Comparison of ENCODE assay signal across 20 cellular contexts in genomic region chr1:91776068-91776794, GRCh38.
DNase-seq lines count a peak whose midpoint lies in the region; ATAC-seq and TF ChIP-seq lines count a peak whose summit lies in the region.
"Had no signal": no experiment of that assay in that cellular context is flagged by ENCODE, and none has a peak within 500 bp of the region (broad histone marks: within the 10 kb centered on the region; RNA-seq: fewer than 3 reads in every experiment).

No MANE protein-coding gene starts in this region.

- peaks cover 60 to 63% of the 10 kb centered on the region in 2 donors for H3K4me1 Mint-ChIP-seq in natural killer cell treated with Interleukin-12 subunit alpha and Interleukin-12 subunit beta and Interleukin-15 and Interleukin-18, amount 100 ng/mL, for 72 hours (ENCODE audit: low read depth in 2 of 2)

- H4K91ac ChIP-seq in trophoblast cell (ENCODE audit: low read depth, low read length) = no peak overlapping the region

- H3K9me3 Mint-ChIP-seq in natural killer cell treated with Interleukin-12 subunit alpha and Interleukin-12 subunit beta and Interleukin-15 and Interleukin-18, amount 100 ng/mL, for 72 hours = peaks cover 3% of the 10 kb centered on the region
- H3K9me3 Mint-ChIP-seq: H9 had no signal

- H3K79me2 ChIP-seq in trophoblast cell (ENCODE audit: control insufficient read depth, insufficient read depth, low read length, poor library complexity) = no peaks in the 10 kb centered on the region

- no CpG with 5 or more reads among the region's 3 CpGs for WGBS in trophoblast cell (ENCODE audit: extremely low coverage, insufficient coverage, insufficient read length)

- H3K27ac Mint-ChIP-seq in natural killer cell treated with Interleukin-12 subunit alpha and Interleukin-12 subunit beta and Interleukin-15 and Interleukin-18, amount 100 ng/mL, for 72 hours = peak overlapping the region; percentile 42 to 89
- H3K27ac Mint-ChIP-seq: H9 had no signal

- H3K4me3 ChIP-seq in trophoblast cell (ENCODE audit: low read depth, low read length) = no peak overlapping the region

- no peak overlapping the region for H4K12ac ChIP-seq in trophoblast cell (ENCODE audit: low read depth, low read length)

- no peak overlapping the region for H4K8ac ChIP-seq in trophoblast cell (ENCODE audit: low read depth, low read length)

- no peak overlapping the region for H3K27ac ChIP-seq in trophoblast cell (ENCODE audit: low read depth, low read length)
- H3K27ac ChIP-seq: 22Rv1, C4-2B, KMS-11 had no signal

- no peak overlapping the region for H3K4ac ChIP-seq in trophoblast cell (ENCODE audit: low read depth, low read length)

- H2AFZ ChIP-seq in trophoblast cell (ENCODE audit: insufficient read depth, low read length, poor library complexity) = no peak overlapping the region

- TF ChIP-seq CTCF in GM10248 (IDR thresholded peaks at IDR 0.05; ENCODE audit: control extremely low read depth, extremely low read depth, low read depth, missing control alignments) = no peak

- H3K36me3 Mint-ChIP-seq in natural killer cell treated with Interleukin-12 subunit alpha and Interleukin-12 subunit beta and Interleukin-15 and Interleukin-18, amount 100 ng/mL, for 72 hours = peaks cover 9% of the 10 kb centered on the region

- H2BK12ac ChIP-seq in trophoblast cell (ENCODE audit: low read length) = no peak overlapping the region

- H3K27me3 Mint-ChIP-seq in natural killer cell treated with Interleukin-12 subunit alpha and Interleukin-12 subunit beta and Interleukin-15 and Interleukin-18, amount 100 ng/mL, for 72 hours = no peaks in the 10 kb centered on the region

- H2BK120ac ChIP-seq in trophoblast cell (ENCODE audit: insufficient read depth, low read length, poor library complexity) = no peak overlapping the region

- H3K9ac ChIP-seq in trophoblast cell (ENCODE audit: low read length) = no peak overlapping the region
- H3K9ac ChIP-seq: KMS-11 had no signal

- H3K36me3 ChIP-seq in trophoblast cell (ENCODE audit: control insufficient read depth in 1 of 2, insufficient read depth in 2 of 2, low read length in 2 of 2) = no peaks in the 10 kb centered on the region

- no peaks in the 10 kb centered on the region for H3K79me1 ChIP-seq in trophoblast cell (ENCODE audit: low read length)

- no peaks in the 10 kb centered on the region for H3K4me1 ChIP-seq in trophoblast cell (ENCODE audit: control insufficient read depth in 1 of 2, insufficient read depth in 2 of 2, low read length in 2 of 2)

- no peak overlapping the region for H3K23ac ChIP-seq in trophoblast cell (ENCODE audit: low read length)

- H2BK5ac ChIP-seq in trophoblast cell (ENCODE audit: low read depth, low read length, poor library complexity) = no peak overlapping the region

- H3K18ac ChIP-seq in trophoblast cell (ENCODE audit: low read length) = no peak overlapping the region

- H3K14ac ChIP-seq in trophoblast cell (ENCODE audit: low read length) = no peak overlapping the region

- POLR2A ChIA-PET in GM10248 (lab: Yijun Ruan, JAX) = no interaction called here

- CTCF ChIA-PET in GM10248 (lab: Yijun Ruan, JAX) = interaction anchor here (0.7 to 1.3 kb wide), 8 partner anchors 9 to 497 kb away, joined by 3 to 4 read pairs (median 4); no protein-coding TSS in a partner anchor

- H3K9me3 ChIP-seq in trophoblast cell (ENCODE audit: insufficient read depth, low read depth, low read length) = no peaks in the 10 kb centered on the region

- H3K4me2 ChIP-seq in trophoblast cell (ENCODE audit: low read length) = no peak overlapping the region
- H3K4me2 ChIP-seq: KMS-11 had no signal

- DNase-seq in NCI-H1105 treated with DMSO at 0.1 percent for 48 hours (lab: John Stamatoyannopoulos, UW) = peak; percentile 21
- no peak for DNase-seq in NCI-H1105 (lab: John Stamatoyannopoulos, UW)
- no peak for DNase-seq in natural killer cell treated with Interleukin-12 subunit alpha and Interleukin-12 subunit beta and Interleukin-15 and Interleukin-18, amount 100 ng/mL, for 72 hours (ENCODE audit: low spot score)
- no peak for DNase-seq in trophoblast cell
- no peak for DNase-seq in DMS 273 treated with DMSO at 0.1 percent for 48 hours (lab: John Stamatoyannopoulos, UW)
- no peak for DNase-seq in GM10248 (ENCODE audit: extremely low spot score)
- no peak for DNase-seq in sciatic nerve (ENCODE audit: low spot score)
- DNase-seq: AML-193, DMS79 treated with DMSO at 0.1 percent for 48 hours, H9, MV-4-11, NCI-H1417 treated with DMSO at 0.1 percent for 48 hours, NCI-H187 treated with DMSO at 0.1 percent for 48 hours, NCI-H2171, NCI-H446 had no signal

- H3K4me3 Mint-ChIP-seq in natural killer cell treated with Interleukin-12 subunit alpha and Interleukin-12 subunit beta and Interleukin-15 and Interleukin-18, amount 100 ng/mL, for 72 hours = no peak overlapping the region
- H3K4me3 Mint-ChIP-seq: H9 had no signal

- no peaks in the 10 kb centered on the region for H3K27me3 ChIP-seq in trophoblast cell (ENCODE audit: insufficient read depth, low read length)

- H2AK5ac ChIP-seq in trophoblast cell (ENCODE audit: low read length) = no peak overlapping the region

- ATAC-seq in esophagus mucosa (peak; percentile 32), sciatic nerve (no peak)
- ATAC-seq in natural killer cell treated with Interleukin-12 subunit alpha and Interleukin-12 subunit beta and Interleukin-15 and Interleukin-18, amount 100 ng/mL, for 72 hours = no peak
- ATAC-seq: Right ventricle myocardium inferior had no signal

- intact Hi-C loops in sciatic nerve (cut with DNase I) = no loop called here
